ENCODE assay signal across 1 cellular context in the genomic region with DNA sequence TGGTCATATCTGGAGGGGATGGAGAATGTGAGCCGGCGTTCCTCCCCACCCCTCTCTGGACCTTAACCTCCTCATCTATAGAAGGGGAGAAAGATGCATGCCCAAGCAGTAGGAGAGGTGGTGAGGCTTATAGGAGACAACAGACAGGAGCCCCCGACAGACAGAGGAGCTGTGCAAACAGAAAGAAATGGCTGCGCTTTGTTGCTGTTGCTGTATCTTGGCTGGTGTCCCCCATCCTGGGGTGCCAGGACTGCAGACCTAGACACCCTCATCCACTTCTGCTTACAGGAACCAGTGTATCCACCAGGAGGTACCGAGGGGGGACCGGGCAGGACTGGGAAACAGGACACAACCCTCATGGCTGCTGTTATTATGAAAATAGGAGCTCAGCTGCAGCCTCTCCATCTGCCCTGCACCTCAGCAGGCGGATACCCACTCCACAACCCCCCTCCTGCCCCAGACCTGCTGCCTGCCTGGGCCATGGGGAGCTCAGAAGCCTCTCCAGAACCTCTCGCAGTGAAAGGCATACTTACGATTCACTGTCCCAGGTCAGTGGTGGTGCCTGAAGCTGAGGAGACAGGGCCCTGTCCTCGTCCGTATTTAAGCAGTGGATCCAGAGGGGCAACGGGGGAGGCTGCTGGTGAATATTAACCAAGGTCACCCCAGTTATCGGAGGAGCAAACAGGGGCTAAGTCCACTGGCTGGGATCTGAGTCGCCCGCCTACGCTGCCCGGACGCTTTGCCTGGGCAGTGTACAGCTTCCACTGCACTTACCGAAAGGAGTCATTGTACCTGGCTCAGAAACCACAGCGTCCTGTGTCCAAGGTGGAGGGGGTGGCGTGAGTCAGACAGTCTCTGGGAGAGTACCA.
TF ChIP-seq lines count a peak whose summit lies in the region.

A gene (minus strand): TSS at position 576 of the 869 bp plus-strand sequence. CDS start 5,365 bp downstream, outside the sequence.

TF ChIP-seq in HepG2, 621 proteins besides CTCF, POLR2A, EP300 and RAD21 (continued from another document and continues in another):
- TF ChIP-seq ZNF562 (CRISPR knock-in tag; IDR thresholded peaks at IDR 0.05; ENCODE audit: borderline replicate concordance) (no peak), JDP2 (CRISPR knock-in tag; IDR thresholded peaks at IDR 0.05; ENCODE audit: borderline replicate concordance) (peak; percentile 74; the same call in 1 of the 2 replicates), IKZF4 (CRISPR knock-in tag; IDR thresholded peaks at IDR 0.05; ENCODE audit: borderline replicate concordance, low read depth, not compliant biosample characterization) (no peak), KDM6A (CRISPR knock-in tag; IDR thresholded peaks at IDR 0.05; ENCODE audit: low read depth) (peak; percentile 85), ZFP1 (CRISPR knock-in tag; IDR thresholded peaks at IDR 0.05) (no peak), KDM5A (IDR thresholded peaks at IDR 0.05; ENCODE audit: borderline replicate concordance, low read length) (peak; percentile 50; the same call in 1 of the 2 replicates), ZEB1 (IDR thresholded peaks at IDR 0.05; ENCODE audit: insufficient replicate concordance, low read depth) (no peak), KLF15 (CRISPR knock-in tag; IDR thresholded peaks at IDR 0.05; ENCODE audit: borderline replicate concordance) (no peak; the same call in 1 of the 2 replicates), ZFY (CRISPR knock-in tag; IDR thresholded peaks at IDR 0.05) (peak; percentile 82), MXI1 (IDR thresholded peaks at IDR 0.05; ENCODE audit: borderline replicate concordance, low read depth, low read length) (peak; percentile 56; the same call in 1 of the 3 replicates), NFATC3 (CRISPR knock-in tag; IDR thresholded peaks at IDR 0.05) (peak; percentile 62; the same call in 1 of the 2 replicates), ZMYM3 (CRISPR knock-in tag; IDR thresholded peaks at IDR 0.05) (peak; percentile 95), JUN (CRISPR knock-in tag; IDR thresholded peaks at IDR 0.05) (peak; percentile 83), KLF9 (CRISPR knock-in tag; IDR thresholded peaks at IDR 0.05; ENCODE audit: low read depth) (0 out of 2 replicates have a peak, but pooled peaks have one; percentile 33), SAP130 (CRISPR knock-in tag; IDR thresholded peaks at IDR 0.05; ENCODE audit: low read depth) (peak; percentile 95), SAFB2 (CRISPR knock-in tag; IDR thresholded peaks at IDR 0.05; ENCODE audit: borderline replicate concordance, low read depth) (no peak), SP4 (CRISPR knock-in tag; IDR thresholded peaks at IDR 0.05) (peak; percentile 69), MIXL1 (CRISPR knock-in tag; IDR thresholded peaks at IDR 0.05) (no peak; the same call in none of the 2 replicates), NR2C2 (CRISPR knock-in tag; IDR thresholded peaks at IDR 0.05; ENCODE audit: borderline replicate concordance) (peak; percentile 67), ZNF839 (CRISPR knock-in tag; IDR thresholded peaks at IDR 0.05; ENCODE audit: borderline replicate concordance) (no peak; the same call in 1 of the 2 replicates), ZNF12 (CRISPR knock-in tag; IDR thresholded peaks at IDR 0.05) (0 out of 2 replicates have a peak, but pooled peaks have one; percentile 77), ZNF747 (CRISPR knock-in tag; IDR thresholded peaks at IDR 0.05; ENCODE audit: borderline replicate concordance) (peak; percentile 90; the same call in 1 of the 2 replicates), ZNF207 (IDR thresholded peaks at IDR 0.05; ENCODE audit: borderline replicate concordance) (no peak), MBNL3 (CRISPR knock-in tag; conservative IDR thresholded peaks at IDR 0.05) (no peak), ARNT (IDR thresholded peaks at IDR 0.05) (no peak), GLI4 (CRISPR knock-in tag; IDR thresholded peaks at IDR 0.05; ENCODE audit: borderline replicate concordance) (no peak), FIP1L1 (IDR thresholded peaks at IDR 0.05; ENCODE audit: borderline replicate concordance, insufficient read depth, low read depth, low read length) (peak; percentile 51; the same call in 1 of the 2 replicates), KLF12 (CRISPR knock-in tag; IDR thresholded peaks at IDR 0.05; ENCODE audit: borderline replicate concordance) (no peak), SP1 (IDR thresholded peaks at IDR 0.05) (no peak), SP1 (CRISPR knock-in tag; IDR thresholded peaks at IDR 0.05) (peak; percentile 41; the same call in 1 of the 2 replicates), NFIC (IDR thresholded peaks at IDR 0.05; ENCODE audit: low read length) (no peak; the same call in 1 of the 2 replicates), GZF1 (CRISPR knock-in tag; IDR thresholded peaks at IDR 0.05) (no peak; the same call in 1 of the 2 replicates), ZNF674 (CRISPR knock-in tag; IDR thresholded peaks at IDR 0.05; ENCODE audit: low read depth) (peak; percentile 45; the same call in 1 of the 2 replicates), NFE2 (CRISPR knock-in tag; IDR thresholded peaks at IDR 0.05) (no peak), ZNF468 (CRISPR knock-in tag; IDR thresholded peaks at IDR 0.05) (no peak), FOXK2 (IDR thresholded peaks at IDR 0.05) (no peak), ZNF670 (CRISPR knock-in tag; IDR thresholded peaks at IDR 0.05; ENCODE audit: borderline replicate concordance) (no peak), TAF1 (CRISPR knock-in tag; IDR thresholded peaks at IDR 0.05) (peak; percentile 88), NR2F1 (CRISPR knock-in tag; IDR thresholded peaks at IDR 0.05) (peak; percentile 25 to 44; a peak in 1 of 4 replicates), HOXA9 (CRISPR knock-in tag; IDR thresholded peaks at IDR 0.05; ENCODE audit: borderline replicate concordance) (0 out of 2 replicates have a peak, but pooled peaks have one; percentile 69), ZMYM4 (CRISPR knock-in tag; IDR thresholded peaks at IDR 0.05) (peak; percentile 90)
- TF ChIP-seq, protein P1, sequence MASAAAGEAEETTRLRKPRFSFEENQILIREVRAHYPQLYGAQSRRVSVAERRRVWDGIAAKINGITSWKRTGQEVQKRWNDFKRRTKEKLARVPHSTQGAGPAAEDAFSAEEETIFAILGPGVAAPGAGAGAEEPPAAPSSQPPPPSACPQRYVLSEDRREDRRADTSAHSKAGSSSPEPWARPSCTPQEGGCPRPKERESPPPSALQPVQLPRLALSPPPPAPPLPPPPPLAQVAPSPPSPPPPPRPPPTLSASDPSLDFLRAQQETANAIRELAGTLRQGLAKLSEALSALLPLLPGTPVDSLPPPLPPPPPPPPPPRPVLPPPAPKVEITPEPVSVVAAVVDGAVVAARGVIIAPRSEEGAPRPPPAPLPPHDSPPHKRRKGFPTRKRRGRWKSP (CRISPR knock-in tag; IDR thresholded peaks at IDR 0.05) = peak; percentile 51; the same call in 1 of the 2 replicates
- TF ChIP-seq, protein P2, sequence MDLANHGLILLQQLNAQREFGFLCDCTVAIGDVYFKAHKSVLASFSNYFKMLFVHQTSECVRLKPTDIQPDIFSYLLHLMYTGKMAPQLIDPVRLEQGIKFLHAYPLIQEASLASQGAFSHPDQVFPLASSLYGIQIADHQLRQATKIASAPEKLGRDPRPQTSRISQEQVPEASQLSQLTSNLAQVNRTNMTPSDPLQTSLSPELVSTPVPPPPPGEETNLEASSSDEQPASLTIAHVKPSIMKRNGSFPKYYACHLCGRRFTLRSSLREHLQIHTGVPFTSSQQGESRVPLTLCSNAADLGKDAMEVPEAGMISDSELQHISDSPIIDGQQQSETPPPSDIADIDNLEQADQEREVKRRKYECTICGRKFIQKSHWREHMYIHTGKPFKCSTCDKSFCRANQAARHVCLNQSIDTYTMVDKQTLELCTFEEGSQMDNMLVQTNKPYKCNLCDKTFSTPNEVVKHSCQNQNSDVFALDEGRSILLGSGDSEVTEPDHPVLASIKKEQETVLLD (CRISPR knock-in tag; IDR thresholded peaks at IDR 0.05; ENCODE audit: low read depth) = 0 out of 2 replicates have a peak, but pooled peaks have one; percentile 57
- TF ChIP-seq, protein P3, sequence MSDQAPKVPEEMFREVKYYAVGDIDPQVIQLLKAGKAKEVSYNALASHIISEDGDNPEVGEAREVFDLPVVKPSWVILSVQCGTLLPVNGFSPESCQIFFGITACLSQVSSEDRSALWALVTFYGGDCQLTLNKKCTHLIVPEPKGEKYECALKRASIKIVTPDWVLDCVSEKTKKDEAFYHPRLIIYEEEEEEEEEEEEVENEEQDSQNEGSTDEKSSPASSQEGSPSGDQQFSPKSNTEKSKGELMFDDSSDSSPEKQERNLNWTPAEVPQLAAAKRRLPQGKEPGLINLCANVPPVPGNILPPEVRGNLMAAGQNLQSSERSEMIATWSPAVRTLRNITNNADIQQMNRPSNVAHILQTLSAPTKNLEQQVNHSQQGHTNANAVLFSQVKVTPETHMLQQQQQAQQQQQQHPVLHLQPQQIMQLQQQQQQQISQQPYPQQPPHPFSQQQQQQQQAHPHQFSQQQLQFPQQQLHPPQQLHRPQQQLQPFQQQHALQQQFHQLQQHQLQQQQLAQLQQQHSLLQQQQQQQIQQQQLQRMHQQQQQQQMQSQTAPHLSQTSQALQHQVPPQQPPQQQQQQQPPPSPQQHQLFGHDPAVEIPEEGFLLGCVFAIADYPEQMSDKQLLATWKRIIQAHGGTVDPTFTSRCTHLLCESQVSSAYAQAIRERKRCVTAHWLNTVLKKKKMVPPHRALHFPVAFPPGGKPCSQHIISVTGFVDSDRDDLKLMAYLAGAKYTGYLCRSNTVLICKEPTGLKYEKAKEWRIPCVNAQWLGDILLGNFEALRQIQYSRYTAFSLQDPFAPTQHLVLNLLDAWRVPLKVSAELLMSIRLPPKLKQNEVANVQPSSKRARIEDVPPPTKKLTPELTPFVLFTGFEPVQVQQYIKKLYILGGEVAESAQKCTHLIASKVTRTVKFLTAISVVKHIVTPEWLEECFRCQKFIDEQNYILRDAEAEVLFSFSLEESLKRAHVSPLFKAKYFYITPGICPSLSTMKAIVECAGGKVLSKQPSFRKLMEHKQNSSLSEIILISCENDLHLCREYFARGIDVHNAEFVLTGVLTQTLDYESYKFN (CRISPR knock-in tag; conservative IDR thresholded peaks at IDR 0.05) = peak; percentile 98
- TF ChIP-seq, protein P4, sequence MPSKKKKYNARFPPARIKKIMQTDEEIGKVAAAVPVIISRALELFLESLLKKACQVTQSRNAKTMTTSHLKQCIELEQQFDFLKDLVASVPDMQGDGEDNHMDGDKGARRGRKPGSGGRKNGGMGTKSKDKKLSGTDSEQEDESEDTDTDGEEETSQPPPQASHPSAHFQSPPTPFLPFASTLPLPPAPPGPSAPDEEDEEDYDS (CRISPR knock-in tag; IDR thresholded peaks at IDR 0.05) = peak; percentile 99
- TF ChIP-seq, protein P5, sequence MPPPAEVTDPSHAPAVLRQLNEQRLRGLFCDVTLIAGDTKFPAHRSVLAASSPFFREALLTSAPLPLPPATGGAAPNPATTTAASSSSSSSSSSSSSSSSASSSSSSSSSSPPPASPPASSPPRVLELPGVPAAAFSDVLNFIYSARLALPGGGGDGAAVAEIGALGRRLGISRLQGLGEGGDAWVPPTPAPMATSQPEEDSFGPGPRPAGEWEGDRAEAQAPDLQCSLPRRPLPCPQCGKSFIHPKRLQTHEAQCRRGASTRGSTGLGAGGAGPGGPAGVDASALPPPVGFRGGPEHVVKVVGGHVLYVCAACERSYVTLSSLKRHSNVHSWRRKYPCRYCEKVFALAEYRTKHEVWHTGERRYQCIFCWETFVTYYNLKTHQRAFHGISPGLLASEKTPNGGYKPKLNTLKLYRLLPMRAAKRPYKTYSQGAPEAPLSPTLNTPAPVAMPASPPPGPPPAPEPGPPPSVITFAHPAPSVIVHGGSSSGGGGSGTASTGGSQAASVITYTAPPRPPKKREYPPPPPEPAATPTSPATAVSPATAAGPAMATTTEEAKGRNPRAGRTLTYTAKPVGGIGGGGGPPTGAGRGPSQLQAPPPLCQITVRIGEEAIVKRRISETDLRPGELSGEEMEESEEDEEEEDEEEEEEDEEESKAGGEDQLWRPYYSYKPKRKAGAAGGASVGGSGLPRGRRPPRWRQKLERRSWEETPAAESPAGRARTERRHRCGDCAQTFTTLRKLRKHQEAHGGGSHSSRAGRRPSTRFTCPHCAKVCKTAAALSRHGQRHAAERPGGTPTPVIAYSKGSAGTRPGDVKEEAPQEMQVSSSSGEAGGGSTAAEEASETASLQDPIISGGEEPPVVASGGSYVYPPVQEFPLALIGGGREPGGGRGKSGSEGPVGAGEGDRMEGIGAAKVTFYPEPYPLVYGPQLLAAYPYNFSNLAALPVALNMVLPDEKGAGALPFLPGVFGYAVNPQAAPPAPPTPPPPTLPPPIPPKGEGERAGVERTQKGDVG (CRISPR knock-in tag; IDR thresholded peaks at IDR 0.05; ENCODE audit: borderline replicate concordance) = peak; percentile 95
- TF ChIP-seq, protein P6, sequence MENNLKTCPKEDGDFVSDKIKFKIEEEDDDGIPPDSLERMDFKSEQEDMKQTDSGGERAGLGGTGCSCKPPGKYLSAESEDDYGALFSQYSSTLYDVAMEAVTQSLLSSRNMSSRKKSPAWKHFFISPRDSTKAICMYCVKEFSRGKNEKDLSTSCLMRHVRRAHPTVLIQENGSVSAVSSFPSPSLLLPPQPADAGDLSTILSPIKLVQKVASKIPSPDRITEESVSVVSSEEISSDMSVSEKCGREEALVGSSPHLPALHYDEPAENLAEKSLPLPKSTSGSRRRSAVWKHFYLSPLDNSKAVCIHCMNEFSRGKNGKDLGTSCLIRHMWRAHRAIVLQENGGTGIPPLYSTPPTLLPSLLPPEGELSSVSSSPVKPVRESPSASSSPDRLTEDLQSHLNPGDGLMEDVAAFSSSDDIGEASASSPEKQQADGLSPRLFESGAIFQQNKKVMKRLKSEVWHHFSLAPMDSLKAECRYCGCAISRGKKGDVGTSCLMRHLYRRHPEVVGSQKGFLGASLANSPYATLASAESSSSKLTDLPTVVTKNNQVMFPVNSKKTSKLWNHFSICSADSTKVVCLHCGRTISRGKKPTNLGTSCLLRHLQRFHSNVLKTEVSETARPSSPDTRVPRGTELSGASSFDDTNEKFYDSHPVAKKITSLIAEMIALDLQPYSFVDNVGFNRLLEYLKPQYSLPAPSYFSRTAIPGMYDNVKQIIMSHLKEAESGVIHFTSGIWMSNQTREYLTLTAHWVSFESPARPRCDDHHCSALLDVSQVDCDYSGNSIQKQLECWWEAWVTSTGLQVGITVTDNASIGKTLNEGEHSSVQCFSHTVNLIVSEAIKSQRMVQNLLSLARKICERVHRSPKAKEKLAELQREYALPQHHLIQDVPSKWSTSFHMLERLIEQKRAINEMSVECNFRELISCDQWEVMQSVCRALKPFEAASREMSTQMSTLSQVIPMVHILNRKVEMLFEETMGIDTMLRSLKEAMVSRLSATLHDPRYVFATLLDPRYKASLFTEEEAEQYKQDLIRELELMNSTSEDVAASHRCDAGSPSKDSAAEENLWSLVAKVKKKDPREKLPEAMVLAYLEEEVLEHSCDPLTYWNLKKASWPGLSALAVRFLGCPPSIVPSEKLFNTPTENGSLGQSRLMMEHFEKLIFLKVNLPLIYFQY (CRISPR knock-in tag; IDR thresholded peaks at IDR 0.05; ENCODE audit: borderline replicate concordance) = peak; percentile 73
